In genomic region chr5:88760512-88760911, GRCh38 we compare ENCODE assay signal across 1 cellular context.
TF ChIP-seq lines count a peak whose summit lies in the region.

No MANE protein-coding gene starts in this region.

TF ChIP-seq in HEK293T, 16 proteins besides CTCF, POLR2A, EP300 and RAD21 (continued from another document):
- TF ChIP-seq LEF1 (IDR thresholded peaks at IDR 0.05; ENCODE audit: borderline replicate concordance) (no peak; the same call in 1 of the 2 replicates), BHLHE40 (IDR thresholded peaks at IDR 0.05; ENCODE audit: borderline replicate concordance) (no peak), HDGF (IDR thresholded peaks at IDR 0.05; ENCODE audit: borderline replicate concordance) (no peak), ELF4 (IDR thresholded peaks at IDR 0.05) (no peak), TARDBP (IDR thresholded peaks at IDR 0.05) (no peak), FOXA1 (IDR thresholded peaks at IDR 0.05) (no peak), ZNF384 (IDR thresholded peaks at IDR 0.05) (no peak)
